In the genomic region with DNA sequence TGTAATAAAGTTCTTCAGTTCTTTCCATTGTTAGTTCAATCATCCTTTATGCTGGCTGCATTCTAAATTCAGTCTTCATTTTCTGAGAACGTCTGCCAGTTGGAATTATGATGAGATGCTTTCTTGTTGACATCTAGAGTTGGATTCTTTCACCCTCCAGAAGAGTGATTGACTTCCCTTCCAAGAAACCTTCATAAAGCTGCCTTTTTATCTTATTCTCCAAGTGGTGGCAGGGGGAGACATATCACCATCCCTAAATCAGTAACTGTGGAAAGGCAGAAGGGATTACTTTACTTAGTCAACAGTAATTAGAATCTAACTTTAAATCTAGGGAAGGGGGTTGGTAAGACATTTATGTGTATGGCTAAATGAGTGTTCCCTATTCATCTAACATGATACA, we compare ENCODE assay signal across 24 cellular contexts.
DNase-seq lines count a peak whose midpoint lies in the region; ATAC-seq, FAIRE-seq and TF ChIP-seq lines count a peak whose summit lies in the region.
"Had no signal": no experiment of that assay in that cellular context is flagged by ENCODE, and none has a peak within 500 bp of the region (broad histone marks: within the 10 kb centered on the region; RNA-seq: fewer than 3 reads in every experiment).

No MANE protein-coding gene starts in this region.

- in situ Hi-C loops in K562 (cut with MboI) = no loop called here

- POLR2A ChIA-PET in SK-N-SH (lab: Yijun Ruan, JAX) (no interaction called here), K562 (lab: Yijun Ruan, JAX) (no interaction called here)
- POLR2A ChIA-PET in CD4-positive, alpha-beta T cell (lab: Charles Lee) = no interaction called here

- H3K9me3 Mint-ChIP-seq in glutamatergic neuron (ENCODE audit: unreplicated experiment) = peaks cover 2% of the 10 kb centered on the region
- no peaks in the 10 kb centered on the region for H3K9me3 Mint-ChIP-seq in CD4-positive, alpha-beta T cell

- no peak overlapping the region for H3K4me3 ChIP-seq in SK-N-SH (ENCODE audit: low read depth in 2 of 2, low read length in 1 of 2)
- no peak overlapping the region for H3K4me3 ChIP-seq in K562
- H3K4me3 ChIP-seq: MG63 had no signal

- TF ChIP-seq CTCF in SK-N-SH (IDR thresholded peaks at IDR 0.05) (no peak), K562 (IDR thresholded peaks at IDR 0.05 in 2 of 3, conservative IDR thresholded peaks at IDR 0.05 in 1 of 3; ENCODE audit: insufficient read depth in 2 of 3, low read depth in 1 of 3, low read length in 3 of 3) (peak in 1 of 3 experiments; percentile 23; a peak in 2 of 6 replicates), glutamatergic neuron (IDR thresholded peaks at IDR 0.05; ENCODE audit: partially characterized antibody, unreplicated experiment) (no peak)
- no peak for TF ChIP-seq CTCF in CD4-positive, alpha-beta T cell (IDR thresholded peaks at IDR 0.05)

- ATAC-seq in SK-N-SH treated with all-trans-retinoic acid at 6 μM for 48 hours (no peak), K562 (no peak)
- ATAC-seq in CD4-positive, alpha-beta T cell (ENCODE audit: poor library complexity) = no peak
- ATAC-seq: Right ventricle myocardium inferior had no signal

- H3K4me1 ChIP-seq in SK-N-SH (ENCODE audit: control insufficient read depth in 1 of 2, insufficient read depth in 2 of 2, low read depth in 1 of 2, low read length in 1 of 2) = peaks cover 0 to 6% of the 10 kb centered on the region in 2 experiments; a peak in 3 of 4 replicates
- no peaks in the 10 kb centered on the region; a peak in 1 of 5 replicates for H3K4me1 ChIP-seq in K562 (replicated peaks in 1 of 2; ENCODE audit: control insufficient read depth in 2 of 2, insufficient read depth in 2 of 2, low read length in 2 of 2)
- H3K4me1 ChIP-seq: Caco-2 had no signal

- H3K9me3 ChIP-seq in SK-N-SH = no peaks in the 10 kb centered on the region
- no peaks in the 10 kb centered on the region for H3K9me3 ChIP-seq in K562 (replicated peaks; ENCODE audit: control insufficient read depth, insufficient read depth, low read depth, low read length)
- no peaks in the 10 kb centered on the region for H3K9me3 ChIP-seq in CD4-positive, alpha-beta T cell (ENCODE audit: control insufficient read depth, low read length)
- H3K9me3 ChIP-seq: Caco-2, MG63 had no signal

- no TSS peak for BruUV-seq in K562 (replicated peaks; lab: Mats Ljungman, UMichigan)

- no peaks in the 10 kb centered on the region for H3K36me3 Mint-ChIP-seq in glutamatergic neuron (ENCODE audit: unreplicated experiment)
- H3K36me3 Mint-ChIP-seq in CD4-positive, alpha-beta T cell (ENCODE audit: low read depth) = no peaks in the 10 kb centered on the region

- TF ChIP-seq EP300 in SK-N-SH (IDR thresholded peaks at IDR 0.05; ENCODE audit: borderline replicate concordance in 1 of 2, low read depth in 1 of 2, low read length in 1 of 2) = no peak
- TF ChIP-seq EP300 in K562 (IDR thresholded peaks at IDR 0.05; ENCODE audit: low read length) = no peak

- H4K20me1 ChIP-seq in SK-N-SH (ENCODE audit: insufficient read depth) = no peaks in the 10 kb centered on the region
- H4K20me1 ChIP-seq in K562 (replicated peaks; ENCODE audit: control insufficient read depth, insufficient read depth, low read length) = no peaks in the 10 kb centered on the region

- no peak for TF ChIP-seq POLR2A in K562 (conservative IDR thresholded peaks at IDR 0.05)

- CTCF ChIA-PET in SK-N-SH (lab: Yijun Ruan, JAX) (interaction anchor here (1.2 to 1.7 kb wide), 4 partner anchors 9 to 307 kb away, joined by 3 to 6 read pairs (median 4); a partner anchor contains a TSS), K562 (lab: Yijun Ruan, JAX; ENCODE audit: low intra/inter-chr PET ratio) (interaction anchor here (1.2 kb wide), 1 partner anchor 165 kb away, joined by 3 read pairs; no protein-coding TSS in a partner anchor)
- CTCF ChIA-PET in CD4-positive, alpha-beta T cell (lab: Charles Lee) = no interaction called here

- H3K4me2 ChIP-seq in SK-N-SH (no peak overlapping the region), K562 (ENCODE audit: insufficient read depth, low read length) (no peak overlapping the region)

- intact Hi-C loops in K562 (cut with micrococcal nuclease) = loop anchor here (10.0 kb wide), 1 partner anchor 160 kb away; no protein-coding TSS in a partner anchor
- intact Hi-C loops in CD4-positive, alpha-beta T cell (cut with DNase I, micrococcal nuclease) = no loop called here

- no peaks in the 10 kb centered on the region for H3K9me2 ChIP-seq in SK-N-SH

- H3K27ac ChIP-seq in SK-N-SH (ENCODE audit: low read depth in 2 of 2, low read length in 1 of 2) (no peak overlapping the region), K562 (ENCODE audit: extremely low read depth, low read depth, low read length) (no peak overlapping the region)
- H3K27ac ChIP-seq in CD4-positive, alpha-beta T cell (ENCODE audit: low read depth, low read length) = no peak overlapping the region

- no peaks in the 10 kb centered on the region for H3K4me1 Mint-ChIP-seq in glutamatergic neuron (ENCODE audit: low read depth, unreplicated experiment)
- no peaks in the 10 kb centered on the region for H3K4me1 Mint-ChIP-seq in CD4-positive, alpha-beta T cell (ENCODE audit: low read depth)
- H3K4me1 Mint-ChIP-seq: B cell had no signal

- WGBS in SK-N-SH (ENCODE audit: low lambda C conversion rate) = 69% methylated on average over 1 of the region's 1 CpG
- 7% methylated on average over 1 of the region's 1 CpG for WGBS in K562 (ENCODE audit: insufficient coverage, low coverage, missing lambda C conversion rate)

- no peaks in the 10 kb centered on the region for H3K27me3 ChIP-seq in SK-N-SH (ENCODE audit: insufficient read depth)
- H3K27me3 ChIP-seq in K562 (ENCODE audit: control insufficient read depth in 2 of 2, insufficient read depth in 2 of 2, low read length in 2 of 2) = no peaks in the 10 kb centered on the region
- no peaks in the 10 kb centered on the region for H3K27me3 ChIP-seq in CD4-positive, alpha-beta T cell (ENCODE audit: control insufficient read depth, insufficient read depth, low read length)
- H3K27me3 ChIP-seq: MG63 had no signal

- H3K36me3 ChIP-seq in SK-N-SH (replicated peaks in 1 of 2; ENCODE audit: control insufficient read depth in 1 of 2, insufficient read depth in 2 of 2, low read length in 1 of 2) (no peaks in the 10 kb centered on the region), K562 (ENCODE audit: control insufficient read depth, insufficient read depth, low read length) (no peaks in the 10 kb centered on the region)
- H3K36me3 ChIP-seq: MG63 had no signal

- H2AFZ ChIP-seq in SK-N-SH (ENCODE audit: low read depth) (no peak overlapping the region), K562 (ENCODE audit: low read depth, low read length) (no peak overlapping the region)

- H3K79me2 ChIP-seq in SK-N-SH (ENCODE audit: insufficient read depth) (no peaks in the 10 kb centered on the region), K562 (ENCODE audit: control insufficient read depth, insufficient read depth, low read length) (no peaks in the 10 kb centered on the region)

- TF ChIP-seq RAD21 in SK-N-SH (IDR thresholded peaks at IDR 0.05; ENCODE audit: low read length) (peak; percentile 44), K562 (CRISPR knock-in tag; conservative IDR thresholded peaks at IDR 0.05 in 1 of 2, IDR thresholded peaks at IDR 0.05 in 1 of 2) (peak; percentile 18 to 34; a peak in 2 of 4 replicates)

- no peaks in the 10 kb centered on the region for H3K27me3 Mint-ChIP-seq in glutamatergic neuron (ENCODE audit: unreplicated experiment)
- no peaks in the 10 kb centered on the region for H3K27me3 Mint-ChIP-seq in CD4-positive, alpha-beta T cell
- H3K27me3 Mint-ChIP-seq: B cell had no signal

- DNase-seq in SK-N-SH (no peak), K562 (ENCODE audit: extremely low read depth in 1 of 4, low spot score in 3 of 4) (no peak), iPS-NIHi7 (ENCODE audit: extremely low spot score) (peak; percentile 15), hypothalamus (lab: John Stamatoyannopoulos, UW) (no peak), glutamatergic neuron (no peak)
- no peak for DNase-seq in CD4-positive, alpha-beta T cell
- DNase-seq in stimulated activated CD4-positive, alpha-beta T cell treated with anti-CD3 and anti-CD28 coated beads, Interleukin-12 subunit alpha, Interleukin-12 subunit beta, amount 100 ng/mL, for 4 hours = no peak
- DNase-seq: 8988T, Caco-2, DMS153, GF-D8, IMR-90, Kasumi-1, MG63, NCI-H1048, NCI-H1436, NCI-H1930, NCI-H226, NCI-H524 treated with DMSO at 0.1 percent for 48 hours had no signal

- no peak for FAIRE-seq in K562 (lab: Jason Lieb, UNC)
- FAIRE-seq: GM19239, RCC 7860 had no signal

- H3K27ac Mint-ChIP-seq in glutamatergic neuron (ENCODE audit: unreplicated experiment) = no peak overlapping the region
- H3K27ac Mint-ChIP-seq in CD4-positive, alpha-beta T cell = no peak overlapping the region
- H3K27ac Mint-ChIP-seq: B cell had no signal

- H3K4me3 Mint-ChIP-seq in glutamatergic neuron (ENCODE audit: unreplicated experiment) = no peak overlapping the region
- no peak overlapping the region for H3K4me3 Mint-ChIP-seq in CD4-positive, alpha-beta T cell
- H3K4me3 Mint-ChIP-seq: B cell had no signal

- no peaks in the 10 kb centered on the region for H3K9me1 ChIP-seq in K562 (ENCODE audit: control insufficient read depth, insufficient read depth, low read length)

- peaks cover 7% of the 10 kb centered on the region for H3F3A ChIP-seq in SK-N-SH (replicated peaks; ENCODE audit: insufficient read depth)

- H3K9ac ChIP-seq in SK-N-SH = no peak overlapping the region
- no peak overlapping the region for H3K9ac ChIP-seq in K562 (ENCODE audit: insufficient read depth in 1 of 2, low read depth in 2 of 2, low read length in 2 of 2)

TF ChIP-seq in SK-N-SH, 30 proteins besides CTCF, POLR2A, EP300 and RAD21:
- no peak for TF ChIP-seq RXRA (IDR thresholded peaks at IDR 0.05; ENCODE audit: borderline replicate concordance, low read depth)
- TF ChIP-seq GATA2 (CRISPR knock-in tag; IDR thresholded peaks at IDR 0.05) = no peak

TF ChIP-seq in SK-N-SH treated with all-trans-retinoic acid at 6 μM for 48 hours, 23 proteins besides CTCF, POLR2A, EP300 and RAD21 (continues in another document):
- no peak for TF ChIP-seq BACH2 (CRISPR knock-in tag; IDR thresholded peaks at IDR 0.05; ENCODE audit: borderline replicate concordance)
- TF ChIP-seq ZNF565 (CRISPR knock-in tag; conservative IDR thresholded peaks at IDR 0.05; ENCODE audit: low read depth) = no peak
- TF ChIP-seq ZFP3 (CRISPR knock-in tag; IDR thresholded peaks at IDR 0.05) = no peak
- TF ChIP-seq ARNTL (CRISPR knock-in tag; IDR thresholded peaks at IDR 0.05; ENCODE audit: borderline replicate concordance, low read depth) = no peak
